13 cellular contexts compared by ENCODE assay signal in genomic region chr6:137816133-137816579, GRCh38. TPM values are rescaled to one million over a fixed set of nuclear protein-coding genes. Genes with fewer than 3 reads are reported as not detected.
A peak's percentile ranks its signal among the peaks of the same experiment; 100 is the strongest.
DNase-seq lines count a peak whose midpoint lies in the region; ATAC-seq and TF ChIP-seq lines count a peak whose summit lies in the region.
"Had no signal": no experiment of that assay in that cellular context is flagged by ENCODE, and none has a peak within 500 bp of the region (broad histone marks: within the 10 kb centered on the region; RNA-seq: fewer than 3 reads in every experiment).

No MANE protein-coding gene starts in this region.

- WGBS in neuronal stem cell (ENCODE audit: extremely low coverage in 2 of 2, insufficient read length in 2 of 2, insufficient replicate concordance in 1 of 2), 2 donors: no CpG with 5 or more reads among the region's 6 CpGs

- no peak overlapping the region for H2BK15ac ChIP-seq in neuronal stem cell (ENCODE audit: low read length)

- H3K18ac ChIP-seq in neuronal stem cell (ENCODE audit: low read length): no peak overlapping the region

- H3K4me1 Mint-ChIP-seq in activated CD4-positive, alpha-beta T cell treated with anti-CD3 and anti-CD28 coated beads, Interleukin-2, amount 10 ng/mL, durations not matched to agents 24 days and 14 days: peaks cover 59% of the 10 kb centered on the region
- H3K4me1 Mint-ChIP-seq in activated CD4-positive, alpha-beta memory T cell treated with anti-CD3 and anti-CD28 coated beads for 36 hours (ENCODE audit: low read depth): peaks cover 72% of the 10 kb centered on the region
- H3K4me1 Mint-ChIP-seq in stimulated activated effector memory CD8-positive, alpha-beta T cell treated with anti-CD3 and anti-CD28 coated beads, Interleukin-12 subunit alpha, Interleukin-12 subunit beta, amount 100 ng/mL, for 72 hours: peaks cover 60% of the 10 kb centered on the region

- H2AK5ac ChIP-seq in neuronal stem cell (ENCODE audit: low read depth, low read length): no peak overlapping the region

- H3K23ac ChIP-seq in neuronal stem cell (ENCODE audit: low read depth, low read length, poor library complexity): no peak overlapping the region

- no peak overlapping the region for H3K14ac ChIP-seq in neuronal stem cell (ENCODE audit: low read length)

- H3K36me3 ChIP-seq in ascending aorta (no peaks in the 10 kb centered on the region), neuronal stem cell (replicated peaks in 1 of 2; ENCODE audit: control insufficient read depth in 2 of 2, insufficient read depth in 2 of 2, low read length in 2 of 2) (no peaks in the 10 kb centered on the region)
- H3K36me3 ChIP-seq: neural progenitor cell had no signal

- no peak overlapping the region for H3K9ac ChIP-seq in neuronal stem cell (ENCODE audit: low read depth, low read length, poor library complexity)
- H3K9ac ChIP-seq: neural progenitor cell had no signal

- POLR2A ChIA-PET in activated CD4-positive, alpha-beta memory T cell treated with anti-CD3 and anti-CD28 coated beads for 36 hours (lab: Charles Lee): interaction anchor here (1.0 kb wide), 2 partner anchors 8 to 52 kb away, joined by 3 to 4 read pairs; no protein-coding TSS in a partner anchor

- H2BK120ac ChIP-seq in neuronal stem cell (ENCODE audit: low read depth, low read length): no peak overlapping the region

- no peaks in the 10 kb centered on the region for H3K27me3 Mint-ChIP-seq in activated CD4-positive, alpha-beta T cell treated with anti-CD3 and anti-CD28 coated beads, Interleukin-2, amount 10 ng/mL, durations not matched to agents 24 days and 14 days
- no peaks in the 10 kb centered on the region for H3K27me3 Mint-ChIP-seq in activated CD4-positive, alpha-beta memory T cell treated with anti-CD3 and anti-CD28 coated beads for 36 hours
- H3K27me3 Mint-ChIP-seq: IgD-negative memory B cell had no signal

- no peak overlapping the region for H3K4ac ChIP-seq in neuronal stem cell (ENCODE audit: low read length)

- CTCF ChIA-PET in activated CD4-positive, alpha-beta memory T cell treated with anti-CD3 and anti-CD28 coated beads for 36 hours (lab: Charles Lee): no interaction called here

- H4K91ac ChIP-seq in neuronal stem cell (ENCODE audit: low read depth, low read length, poor library complexity): no peak overlapping the region

- H2BK5ac ChIP-seq in neuronal stem cell (ENCODE audit: low read length): no peak overlapping the region

- ATAC-seq in stimulated activated effector memory CD8-positive, alpha-beta T cell treated with anti-CD3 and anti-CD28 coated beads, Interleukin-12 subunit alpha, Interleukin-12 subunit beta, amount 100 ng/mL, for 72 hours: peak; percentile 52
- ATAC-seq: HCT116 had no signal

- peak overlapping the region; percentile 86 for H3K27ac Mint-ChIP-seq in activated CD4-positive, alpha-beta T cell treated with anti-CD3 and anti-CD28 coated beads, Interleukin-2, amount 10 ng/mL, durations not matched to agents 24 days and 14 days
- H3K27ac Mint-ChIP-seq in activated CD4-positive, alpha-beta memory T cell treated with anti-CD3 and anti-CD28 coated beads for 36 hours: peak overlapping the region; percentile 74
- H3K27ac Mint-ChIP-seq in stimulated activated effector memory CD8-positive, alpha-beta T cell treated with anti-CD3 and anti-CD28 coated beads, Interleukin-12 subunit alpha, Interleukin-12 subunit beta, amount 100 ng/mL, for 72 hours: peak overlapping the region; percentile 75
- H3K27ac Mint-ChIP-seq: neural progenitor cell, type B pancreatic cell had no signal

- intact Hi-C loops in activated CD4-positive, alpha-beta T cell treated with anti-CD3 and anti-CD28 coated beads, Interleukin-2, amount 10 ng/mL, durations not matched to agents 24 days and 14 days (cut with micrococcal nuclease): no loop called here
- intact Hi-C loops in activated CD4-positive, alpha-beta memory T cell treated with anti-CD3 and anti-CD28 coated beads for 36 hours (cut with micrococcal nuclease): no loop called here
- intact Hi-C loops in ascending aorta (cut with DNase I): no loop called here

- no peak overlapping the region for H3K4me2 ChIP-seq in neuronal stem cell (ENCODE audit: insufficient read depth, low read length, poor library complexity, severe bottlenecking)
- H3K4me2 ChIP-seq: neural progenitor cell had no signal

- H3K4me1 ChIP-seq in ascending aorta (no peaks in the 10 kb centered on the region), neuronal stem cell (ENCODE audit: control insufficient read depth in 2 of 2, insufficient read depth in 1 of 2, low read depth in 1 of 2, low read length in 2 of 2) (peaks cover 1 to 5% of the 10 kb centered on the region in 2 donors)
- H3K4me1 ChIP-seq: neural progenitor cell had no signal

- H3K9me3 ChIP-seq in ascending aorta (no peaks in the 10 kb centered on the region), neuronal stem cell (replicated peaks in 1 of 2; ENCODE audit: control insufficient read depth in 2 of 2, insufficient read depth in 1 of 2, low read depth in 1 of 2, low read length in 2 of 2) (no peaks in the 10 kb centered on the region)

- H3K9me3 Mint-ChIP-seq in activated CD4-positive, alpha-beta T cell treated with anti-CD3 and anti-CD28 coated beads, Interleukin-2, amount 10 ng/mL, durations not matched to agents 24 days and 14 days: no peaks in the 10 kb centered on the region
- H3K9me3 Mint-ChIP-seq in activated CD4-positive, alpha-beta memory T cell treated with anti-CD3 and anti-CD28 coated beads for 36 hours: no peaks in the 10 kb centered on the region
- no peaks in the 10 kb centered on the region for H3K9me3 Mint-ChIP-seq in stimulated activated effector memory CD8-positive, alpha-beta T cell treated with anti-CD3 and anti-CD28 coated beads, Interleukin-12 subunit alpha, Interleukin-12 subunit beta, amount 100 ng/mL, for 72 hours
- H3K9me3 Mint-ChIP-seq: IgD-negative memory B cell, neural progenitor cell had no signal

- TF ChIP-seq CTCF in ascending aorta (IDR thresholded peaks at IDR 0.05): no peak

- no peaks in the 10 kb centered on the region for H3K79me1 ChIP-seq in neuronal stem cell (ENCODE audit: low read depth, low read length)

- H3K4me3 Mint-ChIP-seq in activated CD4-positive, alpha-beta T cell treated with anti-CD3 and anti-CD28 coated beads, Interleukin-2, amount 10 ng/mL, durations not matched to agents 24 days and 14 days: peak overlapping the region; percentile 73
- peak overlapping the region; percentile 17 for H3K4me3 Mint-ChIP-seq in activated CD4-positive, alpha-beta memory T cell treated with anti-CD3 and anti-CD28 coated beads for 36 hours
- H3K4me3 Mint-ChIP-seq in stimulated activated effector memory CD8-positive, alpha-beta T cell treated with anti-CD3 and anti-CD28 coated beads, Interleukin-12 subunit alpha, Interleukin-12 subunit beta, amount 100 ng/mL, for 72 hours: peak overlapping the region; percentile 63
- H3K4me3 Mint-ChIP-seq: neural progenitor cell, type B pancreatic cell had no signal

- no peak overlapping the region for H2AFZ ChIP-seq in neuronal stem cell (ENCODE audit: low read length)
- H2AFZ ChIP-seq: neural progenitor cell had no signal

- H3K36me3 Mint-ChIP-seq in activated CD4-positive, alpha-beta T cell treated with anti-CD3 and anti-CD28 coated beads, Interleukin-2, amount 10 ng/mL, durations not matched to agents 24 days and 14 days (ENCODE audit: low read depth): peaks cover 3% of the 10 kb centered on the region
- H3K36me3 Mint-ChIP-seq in activated CD4-positive, alpha-beta memory T cell treated with anti-CD3 and anti-CD28 coated beads for 36 hours: no peaks in the 10 kb centered on the region
- no peaks in the 10 kb centered on the region for H3K36me3 Mint-ChIP-seq in stimulated activated effector memory CD8-positive, alpha-beta T cell treated with anti-CD3 and anti-CD28 coated beads, Interleukin-12 subunit alpha, Interleukin-12 subunit beta, amount 100 ng/mL, for 72 hours
- H3K36me3 Mint-ChIP-seq: IgD-negative memory B cell, neural progenitor cell, type B pancreatic cell had no signal

- peak; percentile 76 for DNase-seq in activated CD4-positive, alpha-beta T cell treated with anti-CD3 and anti-CD28 coated beads, Interleukin-2, amount 10 ng/mL, durations not matched to agents 24 days and 14 days
- DNase-seq in activated CD4-positive, alpha-beta T cell treated with anti-CD3 and anti-CD28 coated beads for 48 hours: no peak
- peak; percentile 15 for DNase-seq in H4 (ENCODE audit: low spot score)
- peak; percentile 45 for DNase-seq in activated CD4-positive, alpha-beta memory T cell treated with anti-CD3 and anti-CD28 coated beads for 36 hours
- no peak for DNase-seq in stimulated activated effector memory CD8-positive, alpha-beta T cell treated with anti-CD3 and anti-CD28 coated beads, Interleukin-12 subunit alpha, Interleukin-12 subunit beta, amount 100 ng/mL, for 72 hours (ENCODE audit: low spot score in 2 of 2)
- DNase-seq in ascending aorta (ENCODE audit: low spot score in 2 of 2): no peak
- no peak for DNase-seq in neuronal stem cell (ENCODE audit: low spot score)
- no peak for DNase-seq in activated gamma-delta T cell treated with Interleukin-2 at 50 U/mL for 16 hours
- DNase-seq: activated gamma-delta T cell had no signal

- H3K27ac ChIP-seq in ascending aorta (no peak overlapping the region), neuronal stem cell (replicated peaks; ENCODE audit: low read length) (no peak overlapping the region)
- H3K27ac ChIP-seq: neural progenitor cell had no signal

- H3K4me3 ChIP-seq in ascending aorta (no peak overlapping the region), neuronal stem cell (ENCODE audit: low read length in 2 of 2) (no peak overlapping the region)
- H3K4me3 ChIP-seq: neural progenitor cell had no signal

- H3K27me3 ChIP-seq in ascending aorta: no peaks in the 10 kb centered on the region
- no peaks in the 10 kb centered on the region for H3K27me3 ChIP-seq in neuronal stem cell (ENCODE audit: control insufficient read depth in 3 of 3, insufficient read depth in 3 of 3, low read depth in 1 of 3, low read length in 3 of 3)
- H3K27me3 ChIP-seq: neural progenitor cell had no signal

- no peak overlapping the region for H4K8ac ChIP-seq in neuronal stem cell (ENCODE audit: low read depth, low read length)

- H2BK12ac ChIP-seq in neuronal stem cell (ENCODE audit: low read length): no peak overlapping the region

RNA-seq across cellular contexts. Expression of gene TNFAIP3, which starts 50.9 kb away (rescaled TPM):
- total RNA-seq in activated CD4-positive, alpha-beta T cell treated with anti-CD3 and anti-CD28 coated beads, Interleukin-2, amount 10 ng/mL, durations not matched to agents 24 days and 14 days: 249 and 254 TPM in 2 replicates
- total RNA-seq in H4 (2014; rRNA removed; shearing (Covaris generic)): 0.41 and 0.45 TPM in 2 replicates
- 100 to 1,000 TPM; 259 to 267 TPM for total RNA-seq in activated CD4-positive, alpha-beta memory T cell treated with anti-CD3 and anti-CD28 coated beads for 36 hours
- total RNA-seq in ascending aorta: 24.5 TPM
- polyA plus RNA-seq in neuronal stem cell (2013, experiment 1 of 2): 4.0 TPM
- polyA plus RNA-seq in neuronal stem cell (2013, experiment 2 of 2): 4.6 TPM

Comparison
In these comparisons a context has a peak if more than half of its experiments do, and no peak if none do; other contexts are left out.
1. DNase-seq: peak in activated CD4-positive, alpha-beta T cell treated with anti-CD3 and anti-CD28 coated beads, Interleukin-2, amount 10 ng/mL, durations not matched to agents 24 days and 14 days (single experiment), H4 (single experiment) and activated CD4-positive, alpha-beta memory T cell treated with anti-CD3 and anti-CD28 coated beads for 36 hours (single experiment); none in activated CD4-positive, alpha-beta T cell treated with anti-CD3 and anti-CD28 coated beads for 48 hours (single experiment), stimulated activated effector memory CD8-positive, alpha-beta T cell treated with anti-CD3 and anti-CD28 coated beads, Interleukin-12 subunit alpha, Interleukin-12 subunit beta, amount 100 ng/mL, for 72 hours (0 of 2), ascending aorta (0 of 2), neuronal stem cell (single experiment) and activated gamma-delta T cell treated with Interleukin-2 at 50 U/mL for 16 hours (single experiment).
2. H3K4me3 Mint-ChIP-seq: peak in every context shown above with its lines; median percentile 73 in activated CD4-positive, alpha-beta T cell treated with anti-CD3 and anti-CD28 coated beads, Interleukin-2, amount 10 ng/mL, durations not matched to agents 24 days and 14 days; 63 in stimulated activated effector memory CD8-positive, alpha-beta T cell treated with anti-CD3 and anti-CD28 coated beads, Interleukin-12 subunit alpha, Interleukin-12 subunit beta, amount 100 ng/mL, for 72 hours; 17 in activated CD4-positive, alpha-beta memory T cell treated with anti-CD3 and anti-CD28 coated beads for 36 hours.
3. RNA of gene TNFAIP3, which starts 50.9 kb away (total RNA-seq): 259 to 267 TPM in activated CD4-positive, alpha-beta memory T cell treated with anti-CD3 and anti-CD28 coated beads for 36 hours, 249 to 254 TPM in activated CD4-positive, alpha-beta T cell treated with anti-CD3 and anti-CD28 coated beads, Interleukin-2, amount 10 ng/mL, durations not matched to agents 24 days and 14 days and 24.5 TPM in ascending aorta (single experiment); 0.41 to 0.45 TPM in H4; every median in the first group is over 10 times any median in the second.
4. Peak in every context shown above with its lines, with median percentiles within 50 percentile points of each other: H3K27ac Mint-ChIP-seq.